8 cellular contexts compared by ENCODE assay signal in the genomic region with DNA sequence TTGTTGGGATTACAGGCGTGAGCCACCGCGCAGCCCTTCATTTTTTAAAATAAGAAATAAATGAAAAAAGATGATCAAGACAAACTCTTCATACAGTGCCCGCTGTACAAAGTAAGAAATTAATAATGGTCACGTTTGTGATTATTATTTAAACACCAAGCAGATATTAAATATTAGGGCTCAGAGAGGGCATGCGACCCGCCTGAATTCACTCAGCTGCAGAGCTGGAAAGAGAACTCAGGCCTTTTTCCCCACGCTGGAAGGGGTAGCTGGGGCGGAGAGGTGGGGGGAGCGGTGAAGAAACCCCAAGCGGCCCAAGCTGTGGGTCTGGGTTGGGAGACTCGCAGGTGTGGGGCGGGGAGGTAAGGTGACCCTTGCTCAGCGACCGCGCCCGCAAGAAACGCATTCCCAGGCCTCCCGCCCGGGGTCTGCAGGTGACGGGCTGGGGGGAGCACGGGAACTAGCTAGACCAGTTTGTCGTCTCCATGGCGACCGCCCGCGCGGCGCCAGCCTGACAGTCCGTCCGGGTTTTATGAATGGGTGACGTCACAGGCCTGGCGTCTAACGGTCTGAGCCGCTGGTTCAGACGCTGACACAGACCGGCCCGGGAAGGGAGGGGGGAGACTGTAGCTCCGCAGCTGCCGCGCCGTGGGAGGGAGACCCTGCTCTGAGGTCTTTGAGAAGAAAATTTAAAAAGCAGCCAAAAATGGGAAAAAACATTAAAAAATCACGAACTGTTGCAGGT. TPM values are rescaled to one million over a fixed set of nuclear protein-coding genes. Genes with fewer than 3 reads are reported as not detected.
DNase-seq lines count a peak whose midpoint lies in the region; ATAC-seq and TF ChIP-seq lines count a peak whose summit lies in the region.

No MANE protein-coding gene starts in this region.

- peak overlapping the region; percentile 65 for H3K4me3 ChIP-seq in astrocyte of the cerebellum (ENCODE audit: low read depth, low read length)

- ATAC-seq in HG02642 (IDR thresholded peaks at IDR 0.05; ENCODE audit: poor library complexity, unreplicated experiment): peak; percentile 49

- in situ Hi-C loops in astrocyte of the cerebellum (cut with HindIII; ENCODE audit: low sequenced_read_pairs): no loop called here

- DNase-seq in EL (peak; percentile 97), NCI-H2081 treated with DMSO at 0.1 percent for 48 hours (lab: John Stamatoyannopoulos, UW) (peak; percentile 94), T-helper 9 cell (peak; percentile 78), astrocyte of the cerebellum (ENCODE audit: low read depth) (peak; percentile 99), hepatic stellate cell (ENCODE audit: low spot score) (peak; percentile 92), pulmonary artery endothelial cell (ENCODE audit: low read depth, low spot score) (peak; percentile 95), ureter (ENCODE audit: low spot score) (peak; percentile 98)

- TF ChIP-seq CTCF in astrocyte of the cerebellum (IDR thresholded peaks at IDR 0.05; ENCODE audit: low read depth, low read length, missing control alignments): no peak

RNA-seq across cellular contexts. Expression of gene ID1, which starts 1.1 kb away (rescaled TPM):
- total RNA-seq in pulmonary artery endothelial cell: 180 and 213 TPM in 2 replicates
- total RNA-seq in ureter: 367 TPM

RNA-seq across cellular contexts. Expression of gene COX4I2, which starts 33.7 kb away (rescaled TPM):
- not detected in 2 replicates for total RNA-seq in pulmonary artery endothelial cell
- total RNA-seq in ureter: 4.0 TPM

Comparison
In these comparisons a context has a peak if more than half of its experiments do, and no peak if none do; other contexts are left out.
1. Peak in every context shown above with its lines: DNase-seq, ATAC-seq and H3K4me3 ChIP-seq.